ENCODE assay signal across 28 cellular contexts in genomic region chr17:3826191-3826590, GRCh38. TPM values are rescaled to one million over a fixed set of nuclear protein-coding genes. Genes with fewer than 3 reads are reported as not detected.
A peak's percentile ranks its signal among the peaks of the same experiment; 100 is the strongest.
DNase-seq lines count a peak whose midpoint lies in the region; ATAC-seq, FAIRE-seq and TF ChIP-seq lines count a peak whose summit lies in the region.
"Had no signal": no experiment of that assay in that cellular context is flagged by ENCODE, and none has a peak within 500 bp of the region (broad histone marks: within the 10 kb centered on the region; RNA-seq: fewer than 3 reads in every experiment).

No MANE protein-coding gene starts in this region.

- WGBS in K562 (ENCODE audit: insufficient coverage, low coverage, missing lambda C conversion rate), result 78% methylated on average over 3 of the region's 4 CpGs

- H3K36me3 ChIP-seq in KOPT-K1 (ENCODE audit: insufficient read depth, low read length), result peaks cover 98% of the 10 kb centered on the region
- H3K36me3 ChIP-seq in K562 (ENCODE audit: control insufficient read depth, insufficient read depth, low read length), result peaks cover 66% of the 10 kb centered on the region
- H3K36me3 ChIP-seq: ovary had no signal

- no peak for DNase-seq in activated CD8-positive, alpha-beta T cell treated with anti-CD3 and anti-CD28 coated beads for 36 hours
- DNase-seq in activated CD8-positive, alpha-beta T cell treated with anti-CD3 and anti-CD28 coated beads, Interleukin-2, amount 10 ng/mL, durations not matched to agents 7 days and 5 days, result no peak
- DNase-seq in K562 (ENCODE audit: extremely low read depth in 1 of 4, low spot score in 3 of 4), result no peak
- DNase-seq in Right ventricle myocardium inferior (ENCODE audit: missing footprints), result no peak
- DNase-seq in left colon, result no peak
- DNase-seq: 8988T; activated B cell treated with CpG ODN at 0.5 μM for 24 hours; anterior cingulate cortex; CD4-positive, alpha-beta T cell; DMS79 treated with DMSO at 0.1 percent for 48 hours; effector CD8-positive, alpha-beta T cell; hippocampal formation; left cardiac atrium; NCI-H1436 treated with DMSO at 0.1 percent for 48 hours; NCI-H774; ovary; stimulated activated naive CD4-positive, alpha-beta T cell; T-helper 1 cell had no signal

- H3K36me3 Mint-ChIP-seq in activated CD8-positive, alpha-beta T cell treated with anti-CD3 and anti-CD28 coated beads for 36 hours (ENCODE audit: low read depth), result peaks cover 24% of the 10 kb centered on the region
- peaks cover 57% of the 10 kb centered on the region for H3K36me3 Mint-ChIP-seq in activated CD8-positive, alpha-beta T cell treated with anti-CD3 and anti-CD28 coated beads, Interleukin-2, amount 10 ng/mL, durations not matched to agents 7 days and 5 days (ENCODE audit: low read depth)
- peaks cover 73% of the 10 kb centered on the region for H3K36me3 Mint-ChIP-seq in stimulated activated memory B cell treated with anti-CD40 and anti-IgM and Interleukin-4, amounts not matched to agents 10 μg/mL and 1 μg/mL and 100 μg/mL, for 72 hours

- H3K4me3 ChIP-seq in K562, result no peak overlapping the region
- H3K4me3 ChIP-seq: HAP-1, ovary had no signal

- no peak overlapping the region for H3K4me2 ChIP-seq in K562 (ENCODE audit: insufficient read depth, low read length)

- no peak for TF ChIP-seq EP300 in K562 (IDR thresholded peaks at IDR 0.05; ENCODE audit: low read length)

- POLR2A ChIA-PET in activated CD8-positive, alpha-beta T cell treated with anti-CD3 and anti-CD28 coated beads for 36 hours (lab: Charles Lee), result interaction anchor here (0.7 to 1.3 kb wide), 2 partner anchors 16 to 21 kb away, joined by 4 to 6 read pairs; no protein-coding TSS in a partner anchor
- POLR2A ChIA-PET in activated CD8-positive, alpha-beta T cell treated with anti-CD3 and anti-CD28 coated beads, Interleukin-2, amount 10 ng/mL, durations not matched to agents 7 days and 5 days (lab: Charles Lee), result interaction anchor here (0.9 to 1.1 kb wide), 2 partner anchors 89 to 102 kb away, joined by 3 read pairs; partner anchors contain the start of gene HASPIN
- POLR2A ChIA-PET in K562 (lab: Yijun Ruan, JAX), result no interaction called here

- no peaks in the 10 kb centered on the region for H4K20me1 ChIP-seq in K562 (replicated peaks; ENCODE audit: control insufficient read depth, insufficient read depth, low read length)

- no peaks in the 10 kb centered on the region for H3K9me3 Mint-ChIP-seq in activated CD8-positive, alpha-beta T cell treated with anti-CD3 and anti-CD28 coated beads for 36 hours
- H3K9me3 Mint-ChIP-seq in activated CD8-positive, alpha-beta T cell treated with anti-CD3 and anti-CD28 coated beads, Interleukin-2, amount 10 ng/mL, durations not matched to agents 7 days and 5 days (ENCODE audit: insufficient read depth), result no peaks in the 10 kb centered on the region
- no peaks in the 10 kb centered on the region for H3K9me3 Mint-ChIP-seq in stimulated activated memory B cell treated with anti-CD40 and anti-IgM and Interleukin-4, amounts not matched to agents 10 μg/mL and 1 μg/mL and 100 μg/mL, for 72 hours
- H3K9me3 Mint-ChIP-seq: activated B cell treated with CpG ODN at 0.5 μM for 24 hours; activated naive CD4-positive, alpha-beta T cell treated with anti-CD3 and anti-CD28 coated beads, Interleukin-2, amount 50 U/mL, for 24 hours; activated T-helper 2 cell treated with anti-CD3 and anti-CD28 coated beads, Interferon-gamma antibody, Interleukin-2, Interleukin-4, amounts not matched to agents 10 μg/mL and 5 μg/mL and 100 μg/mL, durations not matched to agents 14 hours and 24 hours and 36 hours; CD4-positive, alpha-beta T cell; type B pancreatic cell had no signal

- peak overlapping the region; percentile 10 for H3K27ac ChIP-seq in KOPT-K1 (ENCODE audit: low read depth, low read length, poor library complexity, severe bottlenecking)
- H3K27ac ChIP-seq in K562 (ENCODE audit: extremely low read depth, low read depth, low read length), result no peak overlapping the region
- H3K27ac ChIP-seq: ovary, RWPE1 had no signal

- H3K27me3 ChIP-seq in K562 (ENCODE audit: control insufficient read depth in 2 of 2, insufficient read depth in 2 of 2, low read length in 2 of 2), result no peaks in the 10 kb centered on the region
- H3K27me3 ChIP-seq: ovary had no signal

- BruUV-seq in K562 (replicated peaks; lab: Mats Ljungman, UMichigan), result no TSS peak

- no peak for TF ChIP-seq RAD21 in K562 (CRISPR knock-in tag; conservative IDR thresholded peaks at IDR 0.05 in 1 of 2, IDR thresholded peaks at IDR 0.05 in 1 of 2)

- H3K9me3 ChIP-seq in KOPT-K1 (ENCODE audit: insufficient read depth, low read length, poor library complexity, severe bottlenecking), result no peaks in the 10 kb centered on the region
- H3K9me3 ChIP-seq in K562 (replicated peaks; ENCODE audit: control insufficient read depth, insufficient read depth, low read depth, low read length), result no peaks in the 10 kb centered on the region
- H3K9me3 ChIP-seq: HAP-1, ovary had no signal

- no peak overlapping the region for H3K4me3 Mint-ChIP-seq in activated CD8-positive, alpha-beta T cell treated with anti-CD3 and anti-CD28 coated beads for 36 hours
- no peak overlapping the region for H3K4me3 Mint-ChIP-seq in activated CD8-positive, alpha-beta T cell treated with anti-CD3 and anti-CD28 coated beads, Interleukin-2, amount 10 ng/mL, durations not matched to agents 7 days and 5 days
- H3K4me3 Mint-ChIP-seq in stimulated activated memory B cell treated with anti-CD40 and anti-IgM and Interleukin-4, amounts not matched to agents 10 μg/mL and 1 μg/mL and 100 μg/mL, for 72 hours, result no peak overlapping the region
- H3K4me3 Mint-ChIP-seq: activated B cell treated with CpG ODN at 0.5 μM for 24 hours; activated naive CD4-positive, alpha-beta T cell treated with anti-CD3 and anti-CD28 coated beads, Interleukin-2, amount 50 U/mL, for 24 hours; CD4-positive, alpha-beta T cell; type B pancreatic cell had no signal

- no peak overlapping the region for H2AFZ ChIP-seq in K562 (ENCODE audit: low read depth, low read length)

- H3K4me1 Mint-ChIP-seq in activated CD8-positive, alpha-beta T cell treated with anti-CD3 and anti-CD28 coated beads for 36 hours (ENCODE audit: low read depth), result peaks cover 9% of the 10 kb centered on the region
- H3K4me1 Mint-ChIP-seq in activated CD8-positive, alpha-beta T cell treated with anti-CD3 and anti-CD28 coated beads, Interleukin-2, amount 10 ng/mL, durations not matched to agents 7 days and 5 days (ENCODE audit: low read depth), result peaks cover 9% of the 10 kb centered on the region
- no peaks in the 10 kb centered on the region for H3K4me1 Mint-ChIP-seq in stimulated activated memory B cell treated with anti-CD40 and anti-IgM and Interleukin-4, amounts not matched to agents 10 μg/mL and 1 μg/mL and 100 μg/mL, for 72 hours
- H3K4me1 Mint-ChIP-seq: activated naive CD4-positive, alpha-beta T cell treated with anti-CD3 and anti-CD28 coated beads, Interleukin-2, amount 50 U/mL, for 24 hours had no signal

- H3K9ac ChIP-seq in K562 (ENCODE audit: insufficient read depth in 1 of 2, low read depth in 2 of 2, low read length in 2 of 2), result no peak overlapping the region

- intact Hi-C loops in activated CD8-positive, alpha-beta T cell treated with anti-CD3 and anti-CD28 coated beads for 36 hours (cut with micrococcal nuclease), result no loop called here
- intact Hi-C loops in K562 (cut with micrococcal nuclease) (loop anchor here (2.0 kb wide), 1 partner anchor 143 kb away; no protein-coding TSS in a partner anchor), Right ventricle myocardium inferior (cut with DNase I) (loop anchor here (5.0 kb wide), 1 partner anchor 89 kb away; no protein-coding TSS in a partner anchor), left colon (cut with DNase I, micrococcal nuclease) (no loop called here)

- no peak for TF ChIP-seq POLR2A in K562 (conservative IDR thresholded peaks at IDR 0.05)

- no peaks in the 10 kb centered on the region for H3K79me2 ChIP-seq in K562 (ENCODE audit: control insufficient read depth, insufficient read depth, low read length)

- H3K4me1 ChIP-seq in K562 (replicated peaks in 1 of 2; ENCODE audit: control insufficient read depth in 2 of 2, insufficient read depth in 2 of 2, low read length in 2 of 2), result no peaks in the 10 kb centered on the region
- H3K4me1 ChIP-seq: HAP-1 had no signal

- ATAC-seq in activated CD8-positive, alpha-beta T cell treated with anti-CD3 and anti-CD28 coated beads for 36 hours, result no peak
- no peak for ATAC-seq in activated CD8-positive, alpha-beta T cell treated with anti-CD3 and anti-CD28 coated beads, Interleukin-2, amount 10 ng/mL, durations not matched to agents 7 days and 5 days
- ATAC-seq in K562, result no peak
- ATAC-seq in stimulated activated memory B cell treated with anti-CD40 and anti-IgM and Interleukin-4, amounts not matched to agents 10 μg/mL and 1 μg/mL and 100 μg/mL, for 72 hours, result no peak
- no peak for ATAC-seq in Right ventricle myocardium inferior
- ATAC-seq in left colon, result no peak
- no peak for ATAC-seq in GM21381 (IDR thresholded peaks at IDR 0.05; ENCODE audit: unreplicated experiment)
- ATAC-seq: HepG2, left cardiac atrium had no signal

- H3K27ac Mint-ChIP-seq in activated CD8-positive, alpha-beta T cell treated with anti-CD3 and anti-CD28 coated beads for 36 hours, result peak overlapping the region; percentile 7
- no peak overlapping the region for H3K27ac Mint-ChIP-seq in activated CD8-positive, alpha-beta T cell treated with anti-CD3 and anti-CD28 coated beads, Interleukin-2, amount 10 ng/mL, durations not matched to agents 7 days and 5 days
- peak overlapping the region; percentile 50 for H3K27ac Mint-ChIP-seq in stimulated activated memory B cell treated with anti-CD40 and anti-IgM and Interleukin-4, amounts not matched to agents 10 μg/mL and 1 μg/mL and 100 μg/mL, for 72 hours
- H3K27ac Mint-ChIP-seq: activated B cell treated with CpG ODN at 0.5 μM for 24 hours; activated naive CD4-positive, alpha-beta T cell treated with anti-CD3 and anti-CD28 coated beads, Interleukin-2, amount 50 U/mL, for 24 hours; activated T-helper 2 cell treated with anti-CD3 and anti-CD28 coated beads, Interferon-gamma antibody, Interleukin-2, Interleukin-4, amounts not matched to agents 10 μg/mL and 5 μg/mL and 100 μg/mL, durations not matched to agents 14 hours and 24 hours and 36 hours; CD4-positive, alpha-beta T cell; type B pancreatic cell had no signal

- no peak for TF ChIP-seq CTCF in activated CD8-positive, alpha-beta T cell treated with anti-CD3 and anti-CD28 coated beads for 36 hours (IDR thresholded peaks at IDR 0.05)
- TF ChIP-seq CTCF in K562 (IDR thresholded peaks at IDR 0.05 in 2 of 3, conservative IDR thresholded peaks at IDR 0.05 in 1 of 3; ENCODE audit: insufficient read depth in 2 of 3, low read depth in 1 of 3, low read length in 3 of 3), result no peak

- H3K27me3 Mint-ChIP-seq in activated CD8-positive, alpha-beta T cell treated with anti-CD3 and anti-CD28 coated beads for 36 hours, result no peaks in the 10 kb centered on the region
- no peaks in the 10 kb centered on the region for H3K27me3 Mint-ChIP-seq in activated CD8-positive, alpha-beta T cell treated with anti-CD3 and anti-CD28 coated beads, Interleukin-2, amount 10 ng/mL, durations not matched to agents 7 days and 5 days (ENCODE audit: low read depth)
- H3K27me3 Mint-ChIP-seq in stimulated activated memory B cell treated with anti-CD40 and anti-IgM and Interleukin-4, amounts not matched to agents 10 μg/mL and 1 μg/mL and 100 μg/mL, for 72 hours, result no peaks in the 10 kb centered on the region
- H3K27me3 Mint-ChIP-seq: activated B cell treated with CpG ODN at 0.5 μM for 24 hours; activated naive CD4-positive, alpha-beta T cell treated with anti-CD3 and anti-CD28 coated beads, Interleukin-2, amount 50 U/mL, for 24 hours; CD4-positive, alpha-beta T cell; type B pancreatic cell had no signal

- no peak for FAIRE-seq in K562 (lab: Jason Lieb, UNC)
- FAIRE-seq: colon, HepG2 had no signal

- CTCF ChIA-PET in activated CD8-positive, alpha-beta T cell treated with anti-CD3 and anti-CD28 coated beads for 36 hours (lab: Charles Lee), result interaction anchor here (0.8 to 7.9 kb wide), 22 partner anchors 8 to 190 kb away, joined by 3 to 367 read pairs (median 10); partner anchors contain the start of genes CTNS, ITGAE, NCBP3 and SHPK
- CTCF ChIA-PET in activated CD8-positive, alpha-beta T cell treated with anti-CD3 and anti-CD28 coated beads, Interleukin-2, amount 10 ng/mL, durations not matched to agents 7 days and 5 days (lab: Charles Lee), result interaction anchor here (0.7 to 7.7 kb wide), 12 partner anchors 10 to 143 kb away, joined by 5 to 456 read pairs (median 18); partner anchors contain the start of genes HASPIN and NCBP3
- CTCF ChIA-PET in K562 (lab: Yijun Ruan, JAX; ENCODE audit: low intra/inter-chr PET ratio), result no interaction called here

- in situ Hi-C loops in K562 (cut with MboI), result no loop called here

- H3K9me1 ChIP-seq in K562 (ENCODE audit: control insufficient read depth, insufficient read depth, low read length), result no peaks in the 10 kb centered on the region

RNA-seq across cellular contexts. Expression of gene NCBP3, which starts 19.9 kb away (rescaled TPM):
- total RNA-seq in activated CD8-positive, alpha-beta T cell treated with anti-CD3 and anti-CD28 coated beads for 36 hours, result 10 to 100 TPM; 34.7 to 41.1 TPM
- total RNA-seq in activated CD8-positive, alpha-beta T cell treated with anti-CD3 and anti-CD28 coated beads, Interleukin-2, amount 10 ng/mL, durations not matched to agents 7 days and 5 days, result 10 to 100 TPM; 39.1 to 42.6 TPM
- total RNA-seq in K562 (2011; cell fraction: chromatin; rRNA removed; ENCODE audit: low replicate concordance), result 47.1 and 120 TPM in 2 replicates
- total RNA-seq in K562 (2011; cell fraction: nucleolus; rRNA removed), result 24.3 and 29.0 TPM in 2 replicates
- total RNA-seq in K562 (2011; cell fraction: nucleoplasm; rRNA removed), result 71.9 and 106 TPM in 2 replicates
- 11.9 and 13.0 TPM in 2 replicates for total RNA-seq in K562 (2014; rRNA removed)
- total RNA-seq in K562 (2014; rRNA removed; fragmentation: Illumina TruSeq; extraction: Trizol), result 20.8 and 21.4 TPM in 2 replicates
- 15.0 and 17.9 TPM in 2 replicates for total RNA-seq in K562 (2015; rRNA removed; fragmentation: Illumina TruSeq; extraction: Trizol)
- total RNA-seq in K562 (2021), result 20.5 and 23.7 TPM in 2 replicates
- 16.7 and 22.0 TPM in 2 replicates for polyA plus RNA-seq in K562 (2011; rRNA removed)
- 4.4 and 8.3 TPM in 2 replicates for polyA plus RNA-seq in K562 (2011; cell fraction: cytosol; rRNA removed)
- polyA plus RNA-seq in K562 (2011; cell fraction: nucleus; rRNA removed), result 35.6 and 38.6 TPM in 2 replicates
- 15.5 and 16.0 TPM in 2 replicates for polyA plus RNA-seq in K562 (2012)
- 16.6 and 23.0 TPM in 2 replicates for polyA plus RNA-seq in K562 (2014; fragmentation: Illumina TruSeq; extraction: Trizol)
- polyA plus RNA-seq in K562 (2014; fragmentation: Nextera tagmentation; extraction: Ambion mirVana), result 1 to 10 TPM; 3.1 to 5.8 TPM
- polyA plus RNA-seq in K562 (2014; rRNA removed), result 25.5 and 26.9 TPM in 2 replicates
- polyA minus RNA-seq in K562 (2011; rRNA and poly(A)+ RNA removed), result 19.6 and 25.8 TPM in 2 replicates
- polyA minus RNA-seq in K562 (2011; cell fraction: cytosol; rRNA and poly(A)+ RNA removed), result 5.0 and 8.9 TPM in 2 replicates
- polyA minus RNA-seq in K562 (2011; cell fraction: nucleus; rRNA and poly(A)+ RNA removed), result 11.3 and 17.9 TPM in 2 replicates
- 15.3 TPM for total RNA-seq in Right ventricle myocardium inferior
- 10 to 100 TPM; 35.9 to 42.5 TPM for total RNA-seq in left colon

RNA-seq across cellular contexts. Expression of gene ITGAE, which starts 25.2 kb away (rescaled TPM):
- total RNA-seq in activated CD8-positive, alpha-beta T cell treated with anti-CD3 and anti-CD28 coated beads for 36 hours, result 10 to 100 TPM; 31.8 to 32.4 TPM
- total RNA-seq in activated CD8-positive, alpha-beta T cell treated with anti-CD3 and anti-CD28 coated beads, Interleukin-2, amount 10 ng/mL, durations not matched to agents 7 days and 5 days, result 10 to 100 TPM; 22.9 to 23.2 TPM
- 17.8 and 20.9 TPM in 2 replicates for total RNA-seq in K562 (2011; cell fraction: chromatin; rRNA removed; ENCODE audit: low replicate concordance)
- total RNA-seq in K562 (2011; cell fraction: nucleolus; rRNA removed), result 14.1 and 16.8 TPM in 2 replicates
- 18.1 and 21.6 TPM in 2 replicates for total RNA-seq in K562 (2011; cell fraction: nucleoplasm; rRNA removed)
- total RNA-seq in K562 (2014; rRNA removed), result 14.8 and 24.2 TPM in 2 replicates
- total RNA-seq in K562 (2014; rRNA removed; fragmentation: Illumina TruSeq; extraction: Trizol), result 19.8 and 20.1 TPM in 2 replicates
- total RNA-seq in K562 (2015; rRNA removed; fragmentation: Illumina TruSeq; extraction: Trizol), result 23.0 and 27.0 TPM in 2 replicates
- total RNA-seq in K562 (2021), result 17.0 and 18.5 TPM in 2 replicates
- polyA plus RNA-seq in K562 (2011; rRNA removed), result 45.3 and 49.9 TPM in 2 replicates
- polyA plus RNA-seq in K562 (2011; cell fraction: cytosol; rRNA removed), result 18.5 and 26.8 TPM in 2 replicates
- 19.2 and 31.3 TPM in 2 replicates for polyA plus RNA-seq in K562 (2011; cell fraction: nucleus; rRNA removed)
- polyA plus RNA-seq in K562 (2012), result 18.3 and 39.8 TPM in 2 replicates
- 18.2 and 19.3 TPM in 2 replicates for polyA plus RNA-seq in K562 (2014; fragmentation: Illumina TruSeq; extraction: Trizol)
- 100 to 1,000 TPM; 151 to 160 TPM for polyA plus RNA-seq in K562 (2014; fragmentation: Nextera tagmentation; extraction: Ambion mirVana)
- 27.6 and 33.3 TPM in 2 replicates for polyA plus RNA-seq in K562 (2014; rRNA removed)
- polyA minus RNA-seq in K562 (2011; rRNA and poly(A)+ RNA removed), result 6.7 and 9.9 TPM in 2 replicates
- polyA minus RNA-seq in K562 (2011; cell fraction: cytosol; rRNA and poly(A)+ RNA removed), result 3.2 and 4.3 TPM in 2 replicates
- polyA minus RNA-seq in K562 (2011; cell fraction: nucleus; rRNA and poly(A)+ RNA removed), result 5.3 and 7.1 TPM in 2 replicates
- total RNA-seq in Right ventricle myocardium inferior, result 17.6 TPM
- 10 to 100 TPM; 15.6 to 16.2 TPM for total RNA-seq in left colon

Comparison
In these comparisons a context has a peak if more than half of its experiments do, and no peak if none do; other contexts are left out.
1. intact Hi-C loops: an anchor here in K562 (2.0 kb wide) and Right ventricle myocardium inferior (5.0 kb wide); none called in activated CD8-positive, alpha-beta T cell treated with anti-CD3 and anti-CD28 coated beads for 36 hours and left colon.